In genomic region chr1:33121728-33122127, GRCh38 we compare ENCODE assay signal across 17 cellular contexts.
"Had no signal": no experiment of that assay in that cellular context is flagged by ENCODE, and none has a peak within 500 bp of the region (broad histone marks: within the 10 kb centered on the region; RNA-seq: fewer than 3 reads in every experiment).

No MANE protein-coding gene starts in this region.

- H3K27ac Mint-ChIP-seq: IgD-negative memory B cell had no signal

- ATAC-seq: K562 had no signal

- H3K9ac ChIP-seq: SK-N-SH had no signal

- H3K9me3 ChIP-seq: SK-N-SH had no signal

- H3K4me3 ChIP-seq: K562 had no signal

- H3K4me3 Mint-ChIP-seq: IgD-negative memory B cell had no signal

- DNase-seq: NCI-H1092 treated with DMSO at 0.1 percent for 48 hours, NCI-H1436, NCI-H187, NCI-H2029, NCI-H2081 treated with DMSO at 0.1 percent for 48 hours, NCI-H2171, NCI-H226, NCI-H446, NCI-H510A, NCI-H524 treated with DMSO at 0.1 percent for 48 hours, NCI-H69, NCI-H774, SHP77, SK-N-SH had no signal

- H3K27ac ChIP-seq: HL-60 had no signal
